In the genomic region with DNA sequence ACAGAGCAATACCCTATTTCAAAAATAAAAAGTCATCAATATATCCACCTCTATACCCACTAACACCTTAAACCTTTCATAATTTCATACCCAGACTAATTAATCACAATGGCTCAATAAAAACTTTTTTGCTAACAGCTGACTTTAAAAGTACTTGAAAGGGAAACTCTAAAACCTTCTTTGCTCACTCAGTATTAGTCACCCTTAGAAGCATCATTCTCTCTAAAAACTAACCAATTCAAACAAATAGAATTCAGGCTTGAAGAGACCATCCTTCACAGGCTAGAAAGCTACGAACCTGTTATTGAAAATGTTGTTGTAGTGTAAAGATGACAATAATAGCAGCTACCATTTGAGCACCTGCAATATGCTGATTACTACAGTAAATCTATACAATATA, we compare ENCODE assay signal across 22 cellular contexts. TPM values are rescaled to one million over a fixed set of nuclear protein-coding genes. Genes with fewer than 3 reads are reported as not detected.
DNase-seq lines count a peak whose midpoint lies in the region; ATAC-seq, FAIRE-seq and TF ChIP-seq lines count a peak whose summit lies in the region.
"Had no signal": no experiment of that assay in that cellular context is flagged by ENCODE, and none has a peak within 500 bp of the region (broad histone marks: within the 10 kb centered on the region; RNA-seq: fewer than 3 reads in every experiment).

No MANE protein-coding gene starts in this region.

- H3K9me3 ChIP-seq in adipocyte (ENCODE audit: control insufficient read depth, low read length) (no peaks in the 10 kb centered on the region), keratinocyte (ENCODE audit: control insufficient read depth, low read depth, low read length) (no peaks in the 10 kb centered on the region), H9 (ENCODE audit: control insufficient read depth, low read depth, low read length) (no peaks in the 10 kb centered on the region)
- H3K9me3 ChIP-seq: A549, BLaER1 had no signal

- H3K4me1 ChIP-seq in ACC112 (ENCODE audit: control insufficient read depth, insufficient read depth, low read length, unreplicated experiment) (peaks cover 28% of the 10 kb centered on the region), adipocyte (ENCODE audit: control insufficient read depth, insufficient read depth, low read length) (peaks cover 21% of the 10 kb centered on the region), keratinocyte (ENCODE audit: control insufficient read depth, extremely low read depth, insufficient read depth, low read length) (peaks cover 24% of the 10 kb centered on the region), H9 (ENCODE audit: insufficient read depth, low read length) (no peaks in the 10 kb centered on the region)
- H3K4me1 ChIP-seq: BLaER1 had no signal

- intact Hi-C loops in sciatic nerve (cut with DNase I): no loop called here

- no peak overlapping the region for H3K4me3 ChIP-seq in ACC112 (ENCODE audit: low read depth, low read length)
- H3K4me3 ChIP-seq in adipocyte (ENCODE audit: low read length): no peak overlapping the region
- no peak overlapping the region for H3K4me3 ChIP-seq in keratinocyte (ENCODE audit: control insufficient read depth in 2 of 3, extremely low read depth in 1 of 3, insufficient read depth in 2 of 3, low read depth in 1 of 3, low read length in 3 of 3)
- H3K4me3 ChIP-seq: A549, BLaER1 had no signal

- no peaks in the 10 kb centered on the region for H3K9me3 Mint-ChIP-seq in H9
- H3K9me3 Mint-ChIP-seq: CD8-positive, alpha-beta memory T cell had no signal

- peaks cover 5% of the 10 kb centered on the region for H3K79me1 ChIP-seq in H9 (ENCODE audit: insufficient read depth, low read depth, low read length, poor library complexity, severe bottlenecking)

- no peak overlapping the region for H3K27ac Mint-ChIP-seq in H9

- H3K18ac ChIP-seq in H9 (ENCODE audit: insufficient read length, low read depth, low read length): no peak overlapping the region

- H4K20me1 ChIP-seq in keratinocyte (ENCODE audit: control insufficient read depth, extremely low read depth, insufficient read depth, low read length) (no peaks in the 10 kb centered on the region), H9 (ENCODE audit: control insufficient read depth, insufficient read depth, insufficient read length) (no peaks in the 10 kb centered on the region)

- H3K4me2 ChIP-seq in keratinocyte (ENCODE audit: control insufficient read depth, extremely low read depth, insufficient read depth, low read depth, low read length) (no peak overlapping the region), H9 (ENCODE audit: insufficient read depth, insufficient read length, low read length) (no peak overlapping the region)
- H3K4me2 ChIP-seq: BLaER1 had no signal

- no peak overlapping the region for H3K4me3 Mint-ChIP-seq in H9
- H3K4me3 Mint-ChIP-seq: CD8-positive, alpha-beta memory T cell had no signal

- no peak overlapping the region for H2BK120ac ChIP-seq in H9 (ENCODE audit: low read depth, low read length, poor library complexity, severe bottlenecking)

- H3K23me2 ChIP-seq in H9 (ENCODE audit: insufficient read length, low read depth, low read length, poor library complexity, severe bottlenecking): no peaks in the 10 kb centered on the region

- FAIRE-seq in keratinocyte (lab: Jason Lieb, UNC): no peak
- FAIRE-seq: A549, D721Med had no signal

- no peak overlapping the region for H3K4ac ChIP-seq in H9 (ENCODE audit: low read depth, low read length)

- no peak overlapping the region for H3K9ac ChIP-seq in adipocyte (ENCODE audit: low read length)
- no peak overlapping the region for H3K9ac ChIP-seq in keratinocyte (ENCODE audit: control insufficient read depth, extremely low read depth, insufficient read depth, low read length)
- H3K9ac ChIP-seq in H9 (ENCODE audit: extremely low read depth, insufficient read length, low read length): no peak overlapping the region
- H3K9ac ChIP-seq: BLaER1 had no signal

- no peak for TF ChIP-seq CTCF in keratinocyte (optimal IDR thresholded peaks at IDR 0.05 in 1 of 3, IDR thresholded peaks at IDR 0.05 in 1 of 3, conservative IDR thresholded peaks at IDR 0.05 in 1 of 3; ENCODE audit: extremely low read depth in 1 of 3, insufficient read depth in 2 of 3, low read length in 3 of 3)
- no peak for TF ChIP-seq CTCF in H9 (conservative IDR thresholded peaks at IDR 0.05)

- no CpG with 5 or more reads among the region's 1 CpG for WGBS in H9 (ENCODE audit: extremely low coverage, insufficient read length, low lambda C conversion rate)

- H4K5ac ChIP-seq in H9 (ENCODE audit: insufficient read length, low read depth, low read length): no peak overlapping the region

- H3K14ac ChIP-seq in H9 (ENCODE audit: insufficient read depth, low read length): no peak overlapping the region

- H2AK5ac ChIP-seq in H9 (ENCODE audit: insufficient read length, low read length): no peak overlapping the region

- H3K27ac ChIP-seq in ACC112 (ENCODE audit: low read depth, low read length): peak overlapping the region; percentile 66
- peak overlapping the region; percentile 55 for H3K27ac ChIP-seq in keratinocyte (ENCODE audit: control insufficient read depth, insufficient read depth, low read length)
- no peak overlapping the region for H3K27ac ChIP-seq in H9 (ENCODE audit: insufficient read length, low read depth, low read length)
- H3K27ac ChIP-seq: BLaER1, RWPE1 had no signal

- no peak overlapping the region for H2BK15ac ChIP-seq in H9 (ENCODE audit: low read depth, low read length)

- H3K79me2 ChIP-seq in ACC112 (ENCODE audit: control insufficient read depth, insufficient read depth, low read length, unreplicated experiment) (peaks cover 2% of the 10 kb centered on the region), keratinocyte (ENCODE audit: control insufficient read depth, insufficient read depth, low read length) (no peaks in the 10 kb centered on the region), H9 (ENCODE audit: insufficient read depth, low read length) (no peaks in the 10 kb centered on the region)

- no peak for ATAC-seq in sciatic nerve
- ATAC-seq: SK-N-SH treated with all-trans-retinoic acid at 6 μM for 48 hours had no signal

- no peaks in the 10 kb centered on the region for H3K27me3 Mint-ChIP-seq in H9 (ENCODE audit: low read depth)
- H3K27me3 Mint-ChIP-seq: CD8-positive, alpha-beta memory T cell had no signal

- H3T11ph ChIP-seq in H9 (ENCODE audit: low read length): no peak overlapping the region

- H2BK12ac ChIP-seq in H9 (ENCODE audit: insufficient read length, low read depth, low read length): no peak overlapping the region

- H2BK5ac ChIP-seq in H9 (ENCODE audit: insufficient read length, low read length): no peak overlapping the region

- H3K23ac ChIP-seq in H9 (ENCODE audit: insufficient read length, low read depth, low read length): no peak overlapping the region

- no peak overlapping the region for H2AFZ ChIP-seq in ACC112 (ENCODE audit: low read length, unreplicated experiment)
- H2AFZ ChIP-seq in keratinocyte (ENCODE audit: control insufficient read depth, low read length): no peak overlapping the region
- no peak overlapping the region for H2AFZ ChIP-seq in H9 (ENCODE audit: low read length)

- H3K9me1 ChIP-seq in keratinocyte (ENCODE audit: control insufficient read depth, extremely low read depth, insufficient read depth, low read length): no peaks in the 10 kb centered on the region

- H3K36me3 ChIP-seq in ACC112 (ENCODE audit: insufficient read depth, low read length): peaks cover 28% of the 10 kb centered on the region
- peaks cover 93% of the 10 kb centered on the region for H3K36me3 ChIP-seq in adipocyte (ENCODE audit: control insufficient read depth, insufficient read depth, low read length, severe bottlenecking)
- peaks cover 19 to 37% of the 10 kb centered on the region in 2 experiments for H3K36me3 ChIP-seq in keratinocyte (ENCODE audit: control insufficient read depth in 2 of 2, extremely low read depth in 1 of 2, insufficient read depth in 2 of 2, low read length in 2 of 2)

- no peak overlapping the region for H3K56ac ChIP-seq in H9 (ENCODE audit: insufficient read length, low read depth, low read length)

- peak; percentile 63 for DNase-seq in ELR (ENCODE audit: low read depth)
- DNase-seq in adipocyte (ENCODE audit: low read depth): peak; percentile 8
- no peak for DNase-seq in keratinocyte (ENCODE audit: low read depth, low spot score)
- no peak for DNase-seq in glomerular visceral epithelial cell (ENCODE audit: extremely low spot score)
- DNase-seq in H4 (ENCODE audit: low spot score): no peak
- no peak for DNase-seq in sciatic nerve (ENCODE audit: low spot score)
- no peak for DNase-seq in H9
- DNase-seq: CD8-positive, alpha-beta memory T cell; KBM-7; MV-4-11; NCI-H187; NCI-H2107; NCI-H2227 treated with DMSO at 0.1 percent for 48 hours; NCI-H524; NCI-H82; SIG-M5 had no signal

- dilution Hi-C loops in keratinocyte (cut with MboI; ENCODE audit: extremely low pct_ligation_motif_present, low sequenced_read_pairs): no loop called here

- H3K27me3 ChIP-seq in ACC112 (ENCODE audit: insufficient read depth, low read length) (no peaks in the 10 kb centered on the region), adipocyte (replicated peaks; ENCODE audit: control insufficient read depth, insufficient read depth, low read length) (no peaks in the 10 kb centered on the region), keratinocyte (ENCODE audit: control insufficient read depth, extremely low read depth, insufficient read depth, low read length) (no peaks in the 10 kb centered on the region), H9 (ENCODE audit: insufficient read depth, low read length) (no peaks in the 10 kb centered on the region)
- H3K27me3 ChIP-seq: BLaER1 had no signal

- peaks cover 12 to 80% (median 78%) of the 10 kb centered on the region in 3 experiments for H3K36me3 Mint-ChIP-seq in H9 (ENCODE audit: insufficient read depth in 1 of 3, low read depth in 3 of 3)

- H4K8ac ChIP-seq in H9 (replicated peaks; ENCODE audit: insufficient read length, low read depth, low read length): no peak overlapping the region

- H4K91ac ChIP-seq in H9 (ENCODE audit: insufficient read length, low read depth, low read length): no peak overlapping the region

- H2BK20ac ChIP-seq in H9 (ENCODE audit: low read depth, low read length, poor library complexity, severe bottlenecking): no peak overlapping the region

- no peaks in the 10 kb centered on the region for H3K4me1 Mint-ChIP-seq in H9

RNA-seq across cellular contexts. Expression of gene HECTD1, which starts 37.2 kb away (rescaled TPM):
- 78.5 to 94.8 TPM (median 85.5 TPM) in 3 replicates for polyA plus RNA-seq in keratinocyte
- 289 TPM for polyA plus RNA-seq in keratinocyte (2011; ENCODE audit: low read depth)
- polyA plus RNA-seq in keratinocyte (2011; cell fraction: cytosol; rRNA removed): 40.9 and 59.0 TPM in 2 replicates
- 164 and 198 TPM in 2 replicates for polyA plus RNA-seq in keratinocyte (2011; cell fraction: nucleus; rRNA removed)
- 53.0 and 120 TPM in 2 replicates for polyA plus RNA-seq in keratinocyte (2012; ENCODE audit: low replicate concordance)
- 171 to 310 TPM (median 237 TPM) in 3 replicates for polyA minus RNA-seq in keratinocyte
- polyA minus RNA-seq in keratinocyte (2011; cell fraction: cytosol; rRNA and poly(A)+ RNA removed): 94.6 TPM
- polyA minus RNA-seq in keratinocyte (2011; cell fraction: nucleus; rRNA and poly(A)+ RNA removed): 194 and 305 TPM in 2 replicates
- total RNA-seq in H4 (2014; rRNA removed; shearing (Covaris generic)): 77.7 and 87.4 TPM in 2 replicates
- 193 TPM for total RNA-seq in sciatic nerve
- 121 and 135 TPM in 2 replicates for total RNA-seq in H9 (2021)

Comparison
In these comparisons a context has a peak if more than half of its experiments do, and no peak if none do; other contexts are left out.
1. DNase-seq: peak in ELR (single experiment) and adipocyte (single experiment); none in keratinocyte (single experiment), glomerular visceral epithelial cell (single experiment), H4 (single experiment), sciatic nerve (single experiment) and H9 (single experiment).